25 cellular contexts compared by ENCODE assay signal in genomic region chr18:60692277-60692676, GRCh38.
"Had no signal": no experiment of that assay in that cellular context is flagged by ENCODE, and none has a peak within 500 bp of the region (broad histone marks: within the 10 kb centered on the region; RNA-seq: fewer than 3 reads in every experiment).

No MANE protein-coding gene starts in this region.

- H3K4me1 ChIP-seq: esophagus muscularis mucosa, gastroesophageal sphincter, heart left ventricle, left lung, lower lobe of right lung had no signal

- H3K79me2 ChIP-seq: hepatocyte had no signal

- H3K4me2 ChIP-seq: hepatocyte had no signal

- H3K36me3 ChIP-seq: esophagus muscularis mucosa, gastroesophageal sphincter, heart left ventricle, left lung, lower lobe of right lung had no signal

- H3K27me3 ChIP-seq: dorsolateral prefrontal cortex, esophagus muscularis mucosa, foreskin keratinocyte, gastroesophageal sphincter, heart left ventricle, hepatocyte, left lung had no signal

- H3K27ac ChIP-seq: coronary artery, dorsolateral prefrontal cortex, esophagus muscularis mucosa, foreskin keratinocyte, gastroesophageal sphincter, heart left ventricle, hepatocyte, left lung, lower lobe of right lung had no signal

- DNase-seq: dermis blood vessel endothelial cell; dorsolateral prefrontal cortex; effector CD4-positive, alpha-beta T cell; effector memory CD4-positive, alpha-beta T cell; foreskin keratinocyte; heart left ventricle; hypothalamus; immature natural killer cell; islet precursor cell; kidney; kidney glomerular epithelial cell; left colon; lower lobe of right lung; mesenchymal stem cell; midbrain; naive thymus-derived CD4-positive, alpha-beta T cell had no signal

- FAIRE-seq: colon, endometrium, frontal cortex, kidney had no signal

- H3K4me3 ChIP-seq: coronary artery, dorsolateral prefrontal cortex, esophagus muscularis mucosa, gastroesophageal sphincter, heart left ventricle, hepatocyte, left lung, lower lobe of right lung had no signal

- ATAC-seq: foreskin keratinocyte; gastroesophageal sphincter; heart left ventricle; left colon; left lung; left ventricle myocardium superior; lower lobe of right lung; naive thymus-derived CD4-positive, alpha-beta T cell had no signal
